11 cellular contexts compared by ENCODE assay signal in genomic region chr6:31922942-31923341, GRCh38. TPM values are rescaled to one million over a fixed set of nuclear protein-coding genes. Genes with fewer than 3 reads are reported as not detected.
DNase-seq lines count a peak whose midpoint lies in the region; TF ChIP-seq lines count a peak whose summit lies in the region.
"Had no signal": no experiment of that assay in that cellular context is flagged by ENCODE, and none has a peak within 500 bp of the region (broad histone marks: within the 10 kb centered on the region; RNA-seq: fewer than 3 reads in every experiment).

No MANE protein-coding gene starts in this region.

- no peaks in the 10 kb centered on the region for H3K4me1 ChIP-seq in tibial artery

- no peaks in the 10 kb centered on the region for H3K27me3 ChIP-seq in tibial artery

- POLR2A ChIA-PET in activated CD4-positive, alpha-beta memory T cell treated with anti-CD3 and anti-CD28 coated beads for 36 hours (lab: Charles Lee), result no interaction called here
- POLR2A ChIA-PET in activated CD4-positive, alpha-beta memory T cell treated with anti-CD3 and anti-CD28 coated beads, Interleukin-2, amount 10 ng/mL, durations not matched to agents 7 days and 5 days (lab: Charles Lee), result interaction anchor here (0.8 kb wide), 1 partner anchor 25 kb away, joined by 3 read pairs; no protein-coding TSS in a partner anchor

- no peak overlapping the region for H3K4me3 Mint-ChIP-seq in activated CD4-positive, alpha-beta memory T cell treated with anti-CD3 and anti-CD28 coated beads for 36 hours
- H3K4me3 Mint-ChIP-seq in activated CD4-positive, alpha-beta memory T cell treated with anti-CD3 and anti-CD28 coated beads, Interleukin-2, amount 10 ng/mL, durations not matched to agents 7 days and 5 days, result no peak overlapping the region
- H3K4me3 Mint-ChIP-seq: type B pancreatic cell had no signal

- CTCF ChIA-PET in activated CD4-positive, alpha-beta memory T cell treated with anti-CD3 and anti-CD28 coated beads for 36 hours (lab: Charles Lee), result interaction anchor here (0.6 to 1.1 kb wide), 4 partner anchors 60 to 273 kb away, joined by 3 read pairs; no protein-coding TSS in a partner anchor
- CTCF ChIA-PET in activated CD4-positive, alpha-beta memory T cell treated with anti-CD3 and anti-CD28 coated beads, Interleukin-2, amount 10 ng/mL, durations not matched to agents 7 days and 5 days (lab: Charles Lee), result interaction anchor here (0.9 to 1.6 kb wide), 3 partner anchors 25 to 93 kb away, joined by 4 to 6 read pairs (median 4); partner anchors contain the start of gene EHMT2

- no peaks in the 10 kb centered on the region for H3K9me3 ChIP-seq in tibial artery

- no peak overlapping the region for H3K27ac Mint-ChIP-seq in activated CD4-positive, alpha-beta memory T cell treated with anti-CD3 and anti-CD28 coated beads for 36 hours
- H3K27ac Mint-ChIP-seq in activated CD4-positive, alpha-beta memory T cell treated with anti-CD3 and anti-CD28 coated beads, Interleukin-2, amount 10 ng/mL, durations not matched to agents 7 days and 5 days, result no peak overlapping the region
- H3K27ac Mint-ChIP-seq: type B pancreatic cell had no signal

- H3K9me3 Mint-ChIP-seq in activated CD4-positive, alpha-beta memory T cell treated with anti-CD3 and anti-CD28 coated beads for 36 hours, result no peaks in the 10 kb centered on the region
- H3K9me3 Mint-ChIP-seq in activated CD4-positive, alpha-beta memory T cell treated with anti-CD3 and anti-CD28 coated beads, Interleukin-2, amount 10 ng/mL, durations not matched to agents 7 days and 5 days, result no peaks in the 10 kb centered on the region
- H3K9me3 Mint-ChIP-seq: type B pancreatic cell had no signal

- no peak overlapping the region for H3K4me3 ChIP-seq in tibial artery
- H3K4me3 ChIP-seq: PC-9 had no signal

- DNase-seq in activated CD4-positive, alpha-beta memory T cell treated with anti-CD3 and anti-CD28 coated beads for 36 hours, result peak; percentile 56
- DNase-seq in activated CD4-positive, alpha-beta memory T cell treated with anti-CD3 and anti-CD28 coated beads, Interleukin-2, amount 10 ng/mL, durations not matched to agents 7 days and 5 days, result no peak
- DNase-seq in Kasumi-1 (lab: John Stamatoyannopoulos, UW) (peak; percentile 15 to 41), dermis blood vessel endothelial cell (peak; percentile 19), UCSD-AML1 (lab: John Stamatoyannopoulos, UW; ENCODE audit: unreplicated experiment) (no peak), tibial artery (no peak), H4 (ENCODE audit: low spot score) (no peak)
- peak; percentile 15 for DNase-seq in stimulated activated CD4-positive, alpha-beta T cell treated with anti-CD3 and anti-CD28 coated beads, Interleukin-4, amount 100 ng/mL, for 1 hour
- DNase-seq: cortex of kidney, PC-9 had no signal

- H3K36me3 Mint-ChIP-seq in activated CD4-positive, alpha-beta memory T cell treated with anti-CD3 and anti-CD28 coated beads for 36 hours, result no peaks in the 10 kb centered on the region
- no peaks in the 10 kb centered on the region for H3K36me3 Mint-ChIP-seq in activated CD4-positive, alpha-beta memory T cell treated with anti-CD3 and anti-CD28 coated beads, Interleukin-2, amount 10 ng/mL, durations not matched to agents 7 days and 5 days (ENCODE audit: low read depth)
- H3K36me3 Mint-ChIP-seq: type B pancreatic cell had no signal

- H3K4me1 Mint-ChIP-seq in activated CD4-positive, alpha-beta memory T cell treated with anti-CD3 and anti-CD28 coated beads for 36 hours (ENCODE audit: low read depth), result no peaks in the 10 kb centered on the region
- H3K4me1 Mint-ChIP-seq in activated CD4-positive, alpha-beta memory T cell treated with anti-CD3 and anti-CD28 coated beads, Interleukin-2, amount 10 ng/mL, durations not matched to agents 7 days and 5 days, result no peaks in the 10 kb centered on the region

- intact Hi-C loops in activated CD4-positive, alpha-beta memory T cell treated with anti-CD3 and anti-CD28 coated beads for 36 hours (cut with micrococcal nuclease), result no loop called here
- intact Hi-C loops in tibial artery (cut with DNase I; ENCODE audit: low total_unique reads), result no loop called here

- TF ChIP-seq CTCF in tibial artery (IDR thresholded peaks at IDR 0.05), result no peak

- no peaks in the 10 kb centered on the region for H3K36me3 ChIP-seq in tibial artery

- H3K27me3 Mint-ChIP-seq in activated CD4-positive, alpha-beta memory T cell treated with anti-CD3 and anti-CD28 coated beads for 36 hours, result no peaks in the 10 kb centered on the region
- H3K27me3 Mint-ChIP-seq in activated CD4-positive, alpha-beta memory T cell treated with anti-CD3 and anti-CD28 coated beads, Interleukin-2, amount 10 ng/mL, durations not matched to agents 7 days and 5 days, result peaks cover 3% of the 10 kb centered on the region

- no peak overlapping the region for H3K27ac ChIP-seq in tibial artery
- H3K27ac ChIP-seq: PC-9 had no signal

RNA-seq across cellular contexts. Expression of gene C2, which starts 4.6 kb away (rescaled TPM):
- 1 to 10 TPM in 1 of 2 experiments, under 1 TPM in 1; 0.97 to 1.0 TPM for total RNA-seq in activated CD4-positive, alpha-beta memory T cell treated with anti-CD3 and anti-CD28 coated beads for 36 hours
- total RNA-seq in activated CD4-positive, alpha-beta memory T cell treated with anti-CD3 and anti-CD28 coated beads, Interleukin-2, amount 10 ng/mL, durations not matched to agents 7 days and 5 days, result 1 to 10 TPM in 1 of 2 experiments, under 1 TPM in 1; 0.45 to 1.0 TPM
- not detected in 2 replicates for total RNA-seq in dermis blood vessel endothelial cell
- 0.75 TPM in 1 of 2 replicates, not detected in the other for total RNA-seq in H4 (2014; rRNA removed; shearing (Covaris generic))

RNA-seq across cellular contexts. Expression of gene ZBTB12, which starts 21.1 kb away (rescaled TPM):
- 1 to 10 TPM; 1.8 to 2.0 TPM for total RNA-seq in activated CD4-positive, alpha-beta memory T cell treated with anti-CD3 and anti-CD28 coated beads for 36 hours
- 1 to 10 TPM in 1 of 2 experiments, under 1 TPM in 1; 0.98 to 1.1 TPM for total RNA-seq in activated CD4-positive, alpha-beta memory T cell treated with anti-CD3 and anti-CD28 coated beads, Interleukin-2, amount 10 ng/mL, durations not matched to agents 7 days and 5 days
- 3.6 and 4.9 TPM in 2 replicates for total RNA-seq in dermis blood vessel endothelial cell
- 0.62 and 0.70 TPM in 2 replicates for total RNA-seq in H4 (2014; rRNA removed; shearing (Covaris generic))

RNA-seq across cellular contexts. Expression of gene CFB, which starts 23.0 kb away (rescaled TPM):
- under 1 TPM; 0.76 to 0.82 TPM for total RNA-seq in activated CD4-positive, alpha-beta memory T cell treated with anti-CD3 and anti-CD28 coated beads for 36 hours
- under 1 TPM; 0.58 to 0.60 TPM for total RNA-seq in activated CD4-positive, alpha-beta memory T cell treated with anti-CD3 and anti-CD28 coated beads, Interleukin-2, amount 10 ng/mL, durations not matched to agents 7 days and 5 days
- 1.6 and 2.0 TPM in 2 replicates for total RNA-seq in dermis blood vessel endothelial cell
- 1.5 and 4.3 TPM in 2 replicates for total RNA-seq in H4 (2014; rRNA removed; shearing (Covaris generic))

RNA-seq across cellular contexts. Expression of gene EHMT2, which starts 25.4 kb away (rescaled TPM):
- 10 to 100 TPM; 45.5 to 46.0 TPM for total RNA-seq in activated CD4-positive, alpha-beta memory T cell treated with anti-CD3 and anti-CD28 coated beads for 36 hours
- total RNA-seq in activated CD4-positive, alpha-beta memory T cell treated with anti-CD3 and anti-CD28 coated beads, Interleukin-2, amount 10 ng/mL, durations not matched to agents 7 days and 5 days, result 10 to 100 TPM; 57.0 to 58.4 TPM
- 45.9 and 58.9 TPM in 2 replicates for total RNA-seq in dermis blood vessel endothelial cell
- total RNA-seq in H4 (2014; rRNA removed; shearing (Covaris generic)), result 44.6 and 49.6 TPM in 2 replicates

RNA-seq across cellular contexts. Expression of gene NELFE, which starts 35.8 kb away (rescaled TPM):
- 10 to 100 TPM; 87.1 to 89.0 TPM for total RNA-seq in activated CD4-positive, alpha-beta memory T cell treated with anti-CD3 and anti-CD28 coated beads for 36 hours
- total RNA-seq in activated CD4-positive, alpha-beta memory T cell treated with anti-CD3 and anti-CD28 coated beads, Interleukin-2, amount 10 ng/mL, durations not matched to agents 7 days and 5 days, result 10 to 100 TPM; 69.6 to 70.6 TPM
- total RNA-seq in dermis blood vessel endothelial cell, result 111 and 114 TPM in 2 replicates
- 140 and 141 TPM in 2 replicates for total RNA-seq in H4 (2014; rRNA removed; shearing (Covaris generic))

Comparison
In these comparisons a context has a peak if more than half of its experiments do, and no peak if none do; other contexts are left out.
1. DNase-seq: peak in activated CD4-positive, alpha-beta memory T cell treated with anti-CD3 and anti-CD28 coated beads for 36 hours (single experiment), Kasumi-1 (2 of 2), dermis blood vessel endothelial cell (single experiment) and stimulated activated CD4-positive, alpha-beta T cell treated with anti-CD3 and anti-CD28 coated beads, Interleukin-4, amount 100 ng/mL, for 1 hour (single experiment); none in activated CD4-positive, alpha-beta memory T cell treated with anti-CD3 and anti-CD28 coated beads, Interleukin-2, amount 10 ng/mL, durations not matched to agents 7 days and 5 days (single experiment), UCSD-AML1 (single experiment), tibial artery (0 of 2) and H4 (single experiment).